15 cellular contexts compared by ENCODE assay signal in genomic region chr14:66568220-66568619, GRCh38.
DNase-seq lines count a peak whose midpoint lies in the region; ATAC-seq and TF ChIP-seq lines count a peak whose summit lies in the region.
"Had no signal": no experiment of that assay in that cellular context is flagged by ENCODE, and none has a peak within 500 bp of the region (broad histone marks: within the 10 kb centered on the region; RNA-seq: fewer than 3 reads in every experiment).

No MANE protein-coding gene starts in this region.

- peaks cover 3% of the 10 kb centered on the region for H3K4me1 Mint-ChIP-seq in osteocyte (ENCODE audit: unreplicated experiment)

- 0 out of 2 replicates have a peak, but pooled peaks cover 6% of the 10 kb centered on the region for H4K20me1 ChIP-seq in HCT116 (ENCODE audit: insufficient read depth)

- no peak overlapping the region for H3K4me2 ChIP-seq in HCT116 (ENCODE audit: low read length)

- H3K4me1 ChIP-seq in HCT116 (ENCODE audit: control insufficient read depth in 1 of 2, insufficient read depth in 2 of 2, low read length in 2 of 2), result no peaks in the 10 kb centered on the region
- H3K4me1 ChIP-seq: SJSA1 had no signal

- DNase-seq in HCT116 (ENCODE audit: low read depth, low spot score) (no peak), fibroblast of pulmonary artery (ENCODE audit: low read depth) (peak; percentile 14), osteocyte (ENCODE audit: extremely low spot score, unreplicated experiment) (no peak), NCI-H82 treated with DMSO at 0.1 percent for 48 hours (lab: John Stamatoyannopoulos, UW; ENCODE audit: unreplicated experiment) (no peak), GDM1 (lab: John Stamatoyannopoulos, UW) (no peak)
- DNase-seq: BE2C, DMS 273 treated with DMSO at 0.1 percent for 48 hours, NCI-H1105 treated with DMSO at 0.1 percent for 48 hours, NCI-H187 treated with DMSO at 0.1 percent for 48 hours, NCI-H510A, NCI-H82, RPMI8226 had no signal

- H3K36me3 Mint-ChIP-seq in osteocyte (ENCODE audit: unreplicated experiment), result no peaks in the 10 kb centered on the region

- no peak for ATAC-seq in HCT116
- ATAC-seq in SK-N-SH treated with all-trans-retinoic acid at 6 μM for 48 hours, result peak; percentile 61
- ATAC-seq in HG02840 (IDR thresholded peaks at IDR 0.05; ENCODE audit: low FRiP score, unreplicated experiment), result no peak

- TF ChIP-seq CTCF in HCT116 (IDR thresholded peaks at IDR 0.05 in 2 of 3, conservative IDR thresholded peaks at IDR 0.05 in 1 of 3; ENCODE audit: borderline replicate concordance in 1 of 3, insufficient read depth in 1 of 3, low read depth in 2 of 3, low read length in 2 of 3) (no peak), fibroblast of pulmonary artery (IDR thresholded peaks at IDR 0.05; ENCODE audit: low read length, missing control alignments) (no peak), osteocyte (IDR thresholded peaks at IDR 0.05) (peak; percentile 13)

- no peaks in the 10 kb centered on the region for H3K9me3 ChIP-seq in HCT116 (ENCODE audit: control insufficient read depth in 1 of 2, insufficient read depth in 1 of 2, low read depth in 1 of 2, low read length in 2 of 2)
- H3K9me3 ChIP-seq: BE2C, SJSA1 had no signal

- peak; percentile 13; the same call in 1 of the 2 replicates for TF ChIP-seq RAD21 in HCT116 (IDR thresholded peaks at IDR 0.05; ENCODE audit: low read depth)

- no peak overlapping the region for H3K9ac ChIP-seq in HCT116 (ENCODE audit: low read length)

- RAD21 ChIA-PET in HCT116 (lab: Charles Lee; ENCODE audit: low non-redundant PET in 1 of 2, low total read pairs in 2 of 2, uncharacterized antibody in 2 of 2, unreplicated experiment in 2 of 2), result no interaction called here

- H3K79me2 ChIP-seq in HCT116 (ENCODE audit: insufficient read depth, low read length), result peaks cover 82% of the 10 kb centered on the region

- no peak for TF ChIP-seq POLR2A in HCT116 (IDR thresholded peaks at IDR 0.05; ENCODE audit: borderline replicate concordance, extremely low read depth, insufficient read depth, insufficient read length)

- H3K36me3 ChIP-seq in HCT116 (ENCODE audit: control insufficient read depth in 1 of 2, insufficient read depth in 2 of 2, low read length in 2 of 2), result no peaks in the 10 kb centered on the region
- H3K36me3 ChIP-seq: BE2C, SJSA1 had no signal

- no peaks in the 10 kb centered on the region for H3K27me3 ChIP-seq in HCT116 (ENCODE audit: insufficient read depth, low read length)
- H3K27me3 ChIP-seq: BE2C, SJSA1 had no signal

- H3K27ac Mint-ChIP-seq in osteocyte (ENCODE audit: unreplicated experiment), result no peak overlapping the region

- intact Hi-C loops in HCT116 (cut with micrococcal nuclease), result no loop called here

- CTCF ChIA-PET in HCT116 (lab: Charles Lee), result no interaction called here

- BruUV-seq in HCT116 (replicated peaks; lab: Mats Ljungman, UMichigan), result no TSS peak

- H3K9me3 Mint-ChIP-seq in osteocyte (ENCODE audit: unreplicated experiment), result peaks cover 10% of the 10 kb centered on the region

- no peak overlapping the region for H2AFZ ChIP-seq in HCT116 (ENCODE audit: low read depth, low read length, poor library complexity, severe bottlenecking)

- H3K27ac ChIP-seq in HCT116 (ENCODE audit: low read depth, low read length), result no peak overlapping the region
- H3K27ac ChIP-seq: SJSA1 had no signal

- POLR2A ChIA-PET in HCT116 (lab: Charles Lee), result no interaction called here

- H3K9me2 ChIP-seq in HCT116 (ENCODE audit: insufficient read depth), result no peaks in the 10 kb centered on the region

- H3K4me3 ChIP-seq in HCT116 (replicated peaks in 1 of 2; ENCODE audit: low read depth in 1 of 2, low read length in 2 of 2) (no peak overlapping the region), fibroblast of pulmonary artery (replicated peaks; ENCODE audit: low read depth, low read length) (no peak overlapping the region)
- H3K4me3 ChIP-seq: SJSA1 had no signal

- no peaks in the 10 kb centered on the region for H3K27me3 Mint-ChIP-seq in osteocyte (ENCODE audit: unreplicated experiment)

- no peak overlapping the region for H3K4me3 Mint-ChIP-seq in osteocyte (ENCODE audit: unreplicated experiment)

TF ChIP-seq in HCT116, 20 proteins besides CTCF, POLR2A, EP300 and RAD21 (continues in another document):
- no peak for TF ChIP-seq REST (IDR thresholded peaks at IDR 0.05; ENCODE audit: low read depth)
- no peak for TF ChIP-seq POLR2AphosphoS5 (IDR thresholded peaks at IDR 0.05; ENCODE audit: low read depth, low read length)
- no peak for TF ChIP-seq ZFX (IDR thresholded peaks at IDR 0.05)
- no peak for TF ChIP-seq SRF (IDR thresholded peaks at IDR 0.05; ENCODE audit: low read depth)
- TF ChIP-seq TCF7L2 (IDR thresholded peaks at IDR 0.05; ENCODE audit: borderline replicate concordance, extremely low read depth, insufficient read depth, insufficient read length), result no peak
- no peak for TF ChIP-seq FOSL1 (IDR thresholded peaks at IDR 0.05; ENCODE audit: low read depth)
- TF ChIP-seq SP1 (IDR thresholded peaks at IDR 0.05; ENCODE audit: low read depth), result no peak
- TF ChIP-seq EZH2 (IDR thresholded peaks at IDR 0.05), result no peak
- no peak for TF ChIP-seq EGR1 (IDR thresholded peaks at IDR 0.05; ENCODE audit: low read depth)
- TF ChIP-seq YY1 (IDR thresholded peaks at IDR 0.05; ENCODE audit: extremely low read depth, insufficient replicate concordance, low read depth, low read length), result no peak
- TF ChIP-seq JUND (IDR thresholded peaks at IDR 0.05), result no peak
- TF ChIP-seq SIN3A (IDR thresholded peaks at IDR 0.05; ENCODE audit: low read depth), result no peak
- TF ChIP-seq CBX3 (IDR thresholded peaks at IDR 0.05; ENCODE audit: low read depth), result no peak

TF ChIP-seq in SK-N-SH treated with all-trans-retinoic acid at 6 μM for 48 hours, 23 proteins besides CTCF, POLR2A, EP300 and RAD21:
- TF ChIP-seq PPARA (CRISPR knock-in tag; IDR thresholded peaks at IDR 0.05; ENCODE audit: borderline replicate concordance) (no peak), TOX (CRISPR knock-in tag; IDR thresholded peaks at IDR 0.05; ENCODE audit: borderline replicate concordance) (no peak), BACH2 (CRISPR knock-in tag; IDR thresholded peaks at IDR 0.05; ENCODE audit: borderline replicate concordance) (no peak), ESRRG (CRISPR knock-in tag; IDR thresholded peaks at IDR 0.05) (no peak), POU6F1 (CRISPR knock-in tag; IDR thresholded peaks at IDR 0.05; ENCODE audit: borderline replicate concordance, low read depth) (no peak), ZNF565 (CRISPR knock-in tag; conservative IDR thresholded peaks at IDR 0.05; ENCODE audit: low read depth) (no peak), TCF4 (CRISPR knock-in tag; IDR thresholded peaks at IDR 0.05; ENCODE audit: borderline replicate concordance) (no peak), GLIS3 (CRISPR knock-in tag; IDR thresholded peaks at IDR 0.05) (no peak), TSHZ2 (CRISPR knock-in tag; IDR thresholded peaks at IDR 0.05) (no peak)
